In the genomic region with DNA sequence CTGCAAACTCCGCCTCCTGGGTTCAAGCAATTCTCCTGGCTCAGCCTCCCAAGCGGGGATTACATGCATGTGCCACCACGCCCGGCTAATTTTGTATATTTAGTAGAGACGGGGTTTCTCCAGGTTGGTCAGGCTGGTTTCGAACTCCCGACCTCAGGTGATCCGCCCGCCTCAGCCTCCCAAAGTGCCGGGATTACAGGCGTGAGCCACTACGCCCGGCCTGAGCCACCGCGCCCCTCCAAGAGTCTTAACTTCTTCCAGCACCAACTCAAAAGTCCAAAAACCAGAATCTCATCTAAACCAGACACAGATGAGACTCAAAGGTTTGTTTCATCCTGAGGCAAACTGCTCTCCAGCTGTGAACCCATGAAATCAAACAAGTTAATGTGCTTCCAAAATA, we compare ENCODE assay signal across 4 cellular contexts. TPM values are rescaled to one million over a fixed set of nuclear protein-coding genes. Genes with fewer than 3 reads are reported as not detected.
DNase-seq lines count a peak whose midpoint lies in the region; FAIRE-seq and TF ChIP-seq lines count a peak whose summit lies in the region.
"Not testable (repeated sequence)": the region's sequence is repeated elsewhere in the genome, so short reads cannot be mapped to it uniquely, and the experiment has no call there.

No MANE protein-coding gene starts in this region.

- H3K4me2 ChIP-seq in KMS-11 = peak overlapping the region; percentile 22; the same call in 1 of the 2 replicates

- not testable (repeated sequence) for H3K27me3 Mint-ChIP-seq in HFFc6 (ENCODE audit: insufficient read depth)

- not testable (repeated sequence) for DNase-seq in GM18507 (ENCODE audit: extremely low spot score, insufficient read length, low read depth); HFFc6
- peak; percentile 34 for DNase-seq in activated effector memory CD4-positive, alpha-beta T cell treated with anti-CD3 and anti-CD28 coated beads, Interleukin-2, amount 50 U/mL, for 16 hours

- H3K9ac ChIP-seq in KMS-11 = not testable (repeated sequence)

- peaks cover 96% of the 10 kb centered on the region for H3K79me2 ChIP-seq in KMS-11 (ENCODE audit: insufficient read depth, low read depth)

- H2AFZ ChIP-seq in KMS-11 (ENCODE audit: low read depth) = not testable (repeated sequence)

- peak overlapping the region; percentile 53; the same call in 1 of the 2 replicates for H3K27ac Mint-ChIP-seq in HFFc6

- H3K4me3 ChIP-seq in KMS-11 (IDR thresholded peaks at IDR 0.05; ENCODE audit: insufficient read depth, low read depth, low read length) = not testable (repeated sequence)

- H3K4me3 Mint-ChIP-seq in HFFc6 = not testable (repeated sequence)

- not testable (repeated sequence) for TF ChIP-seq CTCF in HFFc6 (IDR thresholded peaks at IDR 0.05); KMS-11 (conservative IDR thresholded peaks at IDR 0.05; ENCODE audit: low read depth, low read length)

- H3K4me1 Mint-ChIP-seq in HFFc6 (ENCODE audit: low read depth) = peaks cover 60% of the 10 kb centered on the region

- peak overlapping the region; percentile 25; the same call in 1 of the 2 replicates for H3K27ac ChIP-seq in KMS-11

- H3K36me3 ChIP-seq in KMS-11 (ENCODE audit: insufficient read depth) = not testable (repeated sequence)

- H3K36me3 Mint-ChIP-seq in HFFc6 (ENCODE audit: low read depth) = peaks cover 35% of the 10 kb centered on the region

- not testable (repeated sequence) for H3K27me3 ChIP-seq in KMS-11 (ENCODE audit: insufficient read depth, low read depth)

- H4K20me1 ChIP-seq in KMS-11 (ENCODE audit: insufficient read depth) = peaks cover 12% of the 10 kb centered on the region

- not testable (repeated sequence) for H3K9me3 Mint-ChIP-seq in HFFc6

- peaks cover 96% of the 10 kb centered on the region for H3K4me1 ChIP-seq in KMS-11 (ENCODE audit: low read depth, poor library complexity, severe bottlenecking)

- peak; percentile 12 for FAIRE-seq in GM18507 (lab: Jason Lieb, UNC)

RNA-seq across cellular contexts. Expression of a gene that starts 36.3 kb away (rescaled TPM):
- total RNA-seq in HFFc6 (2021; fragmentation: NEBNext Ultra II Directional; extraction: Animal tissue kit (Norgen Biotek cat#: 25700)) = 1 to 10 TPM; 5.2 to 6.5 (median 5.4) TPM
